In genomic region chr15:61186905-61187865, GRCh38 we compare ENCODE assay signal across 19 cellular contexts. TPM values are rescaled to one million over a fixed set of nuclear protein-coding genes. Genes with fewer than 3 reads are reported as not detected.
DNase-seq lines count a peak whose midpoint lies in the region; ATAC-seq, FAIRE-seq and TF ChIP-seq lines count a peak whose summit lies in the region.
"Had no signal": no experiment of that assay in that cellular context is flagged by ENCODE, and none has a peak within 500 bp of the region (broad histone marks: within the 10 kb centered on the region; RNA-seq: fewer than 3 reads in every experiment).

No MANE protein-coding gene starts in this region.

- peak overlapping the region; percentile 6 for H3K4me2 ChIP-seq in astrocyte (ENCODE audit: low read length)
- H3K4me2 ChIP-seq in mesenchymal stem cell (ENCODE audit: low read length, poor library complexity, severe bottlenecking): no peak overlapping the region
- no peak overlapping the region for H3K4me2 ChIP-seq in neuronal stem cell (ENCODE audit: insufficient read depth, low read length, poor library complexity, severe bottlenecking)

- H2BK120ac ChIP-seq in mesenchymal stem cell (ENCODE audit: low read depth, low read length) (no peak overlapping the region), neuronal stem cell (ENCODE audit: low read depth, low read length) (no peak overlapping the region)

- H3K36me3 ChIP-seq in astrocyte (ENCODE audit: insufficient read depth, low read length) (no peaks in the 10 kb centered on the region), stomach smooth muscle (ENCODE audit: control insufficient read depth in 2 of 2, insufficient read depth in 2 of 2, low read length in 2 of 2) (no peaks in the 10 kb centered on the region), mesenchymal stem cell (ENCODE audit: control insufficient read depth in 1 of 2, insufficient read depth in 2 of 2, low read depth in 1 of 2, low read length in 2 of 2) (no peaks in the 10 kb centered on the region), neuronal stem cell (replicated peaks in 1 of 2; ENCODE audit: control insufficient read depth in 2 of 2, insufficient read depth in 2 of 2, low read length in 2 of 2) (no peaks in the 10 kb centered on the region)

- H3K79me1 ChIP-seq in mesenchymal stem cell (replicated peaks; ENCODE audit: low read length, poor library complexity, severe bottlenecking) (peaks cover 5% of the 10 kb centered on the region), neuronal stem cell (ENCODE audit: low read depth, low read length) (no peaks in the 10 kb centered on the region)

- H3K18ac ChIP-seq in mesenchymal stem cell (ENCODE audit: low read depth in 1 of 2, low read length in 2 of 2) (no peak overlapping the region), neuronal stem cell (ENCODE audit: low read length) (no peak overlapping the region)

- H3K23ac ChIP-seq in mesenchymal stem cell (ENCODE audit: low read length in 2 of 2): no peak overlapping the region
- no peak overlapping the region for H3K23ac ChIP-seq in neuronal stem cell (ENCODE audit: low read depth, low read length, poor library complexity)

- peaks cover 8% of the 10 kb centered on the region for H3K9me3 Mint-ChIP-seq in astrocyte (ENCODE audit: unreplicated experiment)
- H3K9me3 Mint-ChIP-seq: central memory CD8-positive, alpha-beta T cell had no signal

- H3K4me3 ChIP-seq in astrocyte (ENCODE audit: insufficient read depth, low read depth, low read length) (no peak overlapping the region), stomach smooth muscle (ENCODE audit: low read length in 2 of 2) (peak overlapping the region; percentile 40 to 57), mesenchymal stem cell (ENCODE audit: insufficient read depth in 1 of 2, low read depth in 1 of 2, low read length in 2 of 2) (peak overlapping the region in 1 of 2 experiments; percentile 19), neuronal stem cell (ENCODE audit: low read length in 2 of 2) (no peak overlapping the region)
- H3K4me3 ChIP-seq: mucosa of descending colon had no signal

- ATAC-seq in left ventricle myocardium superior: peak; percentile 83
- ATAC-seq: mucosa of descending colon; stimulated activated naive CD8-positive, alpha-beta T cell treated with anti-CD3 and anti-CD28 coated beads, Interleukin-15, Interleukin-2, amounts not matched to agents 100 U/mL and 50 U/mL, for 24 hours had no signal

- H2BK12ac ChIP-seq in mesenchymal stem cell (ENCODE audit: low read length in 2 of 2): no peak overlapping the region
- H2BK12ac ChIP-seq in neuronal stem cell (ENCODE audit: low read length): no peak overlapping the region

- H3K27me3 Mint-ChIP-seq in astrocyte (ENCODE audit: low read depth, unreplicated experiment): no peaks in the 10 kb centered on the region

- H2AK5ac ChIP-seq in mesenchymal stem cell (ENCODE audit: low read length, severe bottlenecking): no peak overlapping the region
- H2AK5ac ChIP-seq in neuronal stem cell (ENCODE audit: low read depth, low read length): no peak overlapping the region

- H4K91ac ChIP-seq in mesenchymal stem cell (ENCODE audit: low read length) (no peak overlapping the region), neuronal stem cell (ENCODE audit: low read depth, low read length, poor library complexity) (no peak overlapping the region)

- intact Hi-C loops in left ventricle myocardium superior (cut with micrococcal nuclease): no loop called here

- H3K4ac ChIP-seq in mesenchymal stem cell (ENCODE audit: low read depth in 1 of 2, low read length in 2 of 2) (no peak overlapping the region), neuronal stem cell (ENCODE audit: low read length) (no peak overlapping the region)

- FAIRE-seq in astrocyte (lab: Jason Lieb, UNC): no peak
- FAIRE-seq: GM18507, TTC549 had no signal

- H4K20me1 ChIP-seq in astrocyte (ENCODE audit: insufficient read depth, low read length): peaks cover 14% of the 10 kb centered on the region

- H3K9ac ChIP-seq in astrocyte (ENCODE audit: low read length): no peak overlapping the region
- H3K9ac ChIP-seq in stomach smooth muscle (ENCODE audit: low read length in 2 of 2): no peak overlapping the region
- H3K9ac ChIP-seq in mesenchymal stem cell (ENCODE audit: low read length): no peak overlapping the region
- H3K9ac ChIP-seq in neuronal stem cell (ENCODE audit: low read depth, low read length, poor library complexity): no peak overlapping the region

- H3K27ac Mint-ChIP-seq in astrocyte (ENCODE audit: unreplicated experiment): no peak overlapping the region
- H3K27ac Mint-ChIP-seq: CD4-positive, alpha-beta memory T cell; progenitor cell of endocrine pancreas had no signal

- H2AFZ ChIP-seq in astrocyte (ENCODE audit: low read depth, low read length) (no peak overlapping the region), mesenchymal stem cell (ENCODE audit: low read depth, low read length) (no peak overlapping the region), neuronal stem cell (ENCODE audit: low read length) (no peak overlapping the region)

- no peaks in the 10 kb centered on the region for H3K79me2 ChIP-seq in astrocyte (ENCODE audit: insufficient read depth, low read length)

- H2BK15ac ChIP-seq in mesenchymal stem cell (ENCODE audit: low read depth, poor library complexity, severe bottlenecking) (no peak overlapping the region), neuronal stem cell (ENCODE audit: low read length) (no peak overlapping the region)

- H3K4me1 Mint-ChIP-seq in astrocyte (ENCODE audit: low read depth, unreplicated experiment): peaks cover 3% of the 10 kb centered on the region
- H3K4me1 Mint-ChIP-seq: CD4-positive, alpha-beta memory T cell; central memory CD8-positive, alpha-beta T cell had no signal

- WGBS in mesenchymal stem cell: 90% methylated on average over 19 of the region's 20 CpGs
- no CpG with 5 or more reads among the region's 20 CpGs for WGBS in neuronal stem cell (ENCODE audit: extremely low coverage in 2 of 2, insufficient read length in 2 of 2, insufficient replicate concordance in 1 of 2), 2 donors

- H3K27me3 ChIP-seq in astrocyte (ENCODE audit: insufficient read depth, low read length) (no peaks in the 10 kb centered on the region), stomach smooth muscle (ENCODE audit: control insufficient read depth in 1 of 2, insufficient read depth in 2 of 2, low read length in 2 of 2) (no peaks in the 10 kb centered on the region), mesenchymal stem cell (ENCODE audit: control insufficient read depth in 1 of 2, insufficient read depth in 1 of 2, low read length in 2 of 2) (no peaks in the 10 kb centered on the region), neuronal stem cell (ENCODE audit: control insufficient read depth in 3 of 3, insufficient read depth in 3 of 3, low read depth in 1 of 3, low read length in 3 of 3) (no peaks in the 10 kb centered on the region)

- no peak for TF ChIP-seq CTCF in astrocyte (IDR thresholded peaks at IDR 0.05; ENCODE audit: insufficient read depth, low read depth, low read length)

- DNase-seq in NCI-H1105 treated with DMSO at 0.1 percent for 48 hours (lab: John Stamatoyannopoulos, UW) (peak; percentile 95), astrocyte (ENCODE audit: low read depth) (peak; percentile 13), left ventricle myocardium superior (peak; percentile 69), mesenchymal stem cell (no peak), neuronal stem cell (ENCODE audit: low spot score) (no peak), mucosa of gallbladder (ENCODE audit: low spot score) (no peak)
- DNase-seq: activated naive CD4-positive, alpha-beta T cell treated with Interleukin-2 at 50 U/mL for 16 hours; CD4-positive, alpha-beta memory T cell; erythroblast; H7; mucosa of descending colon; RPMI8226; stimulated activated CD4-positive, alpha-beta T cell treated with anti-CD3 and anti-CD28 coated beads, Interleukin-4, amount 100 ng/mL, for 4 hours; stimulated activated naive CD8-positive, alpha-beta T cell treated with anti-CD3 and anti-CD28 coated beads, Interleukin-15, Interleukin-2, amounts not matched to agents 100 U/mL and 50 U/mL, for 24 hours had no signal

- no peak overlapping the region for H3K4me3 Mint-ChIP-seq in astrocyte (ENCODE audit: unreplicated experiment)
- H3K4me3 Mint-ChIP-seq: CD4-positive, alpha-beta memory T cell; central memory CD8-positive, alpha-beta T cell had no signal

- H3K36me3 Mint-ChIP-seq in astrocyte (ENCODE audit: low read depth, unreplicated experiment): peaks cover 3% of the 10 kb centered on the region
- H3K36me3 Mint-ChIP-seq: CD4-positive, alpha-beta memory T cell had no signal

- no peaks in the 10 kb centered on the region for H3K9me3 ChIP-seq in astrocyte (ENCODE audit: insufficient read depth, low read depth, low read length)
- no peaks in the 10 kb centered on the region for H3K9me3 ChIP-seq in stomach smooth muscle (ENCODE audit: control insufficient read depth in 2 of 2, low read length in 2 of 2)
- no peaks in the 10 kb centered on the region for H3K9me3 ChIP-seq in mesenchymal stem cell (ENCODE audit: control insufficient read depth, low read length)
- no peaks in the 10 kb centered on the region for H3K9me3 ChIP-seq in neuronal stem cell (replicated peaks in 1 of 2; ENCODE audit: control insufficient read depth in 2 of 2, insufficient read depth in 1 of 2, low read depth in 1 of 2, low read length in 2 of 2)
- H3K9me3 ChIP-seq: mucosa of descending colon had no signal

- H3K14ac ChIP-seq in mesenchymal stem cell (ENCODE audit: low read length in 2 of 2): no peak overlapping the region
- H3K14ac ChIP-seq in neuronal stem cell (ENCODE audit: low read length): no peak overlapping the region

- H2BK5ac ChIP-seq in mesenchymal stem cell (ENCODE audit: low read depth, low read length, poor library complexity, severe bottlenecking) (no peak overlapping the region), neuronal stem cell (ENCODE audit: low read length) (no peak overlapping the region)

- no peak overlapping the region for H4K8ac ChIP-seq in mesenchymal stem cell (ENCODE audit: low read length)
- no peak overlapping the region for H4K8ac ChIP-seq in neuronal stem cell (ENCODE audit: low read depth, low read length)

- H3K27ac ChIP-seq in astrocyte (ENCODE audit: low read depth, low read length) (no peak overlapping the region), stomach smooth muscle (ENCODE audit: low read length) (no peak overlapping the region), mesenchymal stem cell (ENCODE audit: low read length, poor library complexity, severe bottlenecking) (no peak overlapping the region), neuronal stem cell (replicated peaks; ENCODE audit: low read length) (no peak overlapping the region)

- peaks cover 3% of the 10 kb centered on the region for H3K4me1 ChIP-seq in astrocyte (ENCODE audit: insufficient read depth, low read length)
- peaks cover 12% of the 10 kb centered on the region for H3K4me1 ChIP-seq in stomach smooth muscle (ENCODE audit: control insufficient read depth, insufficient read depth, low read length)
- no peaks in the 10 kb centered on the region for H3K4me1 ChIP-seq in mesenchymal stem cell (ENCODE audit: control insufficient read depth, insufficient read depth, low read depth, low read length)
- no peaks in the 10 kb centered on the region for H3K4me1 ChIP-seq in neuronal stem cell (ENCODE audit: control insufficient read depth in 2 of 2, insufficient read depth in 1 of 2, low read depth in 1 of 2, low read length in 2 of 2)

RNA-seq across cellular contexts. Expression of gene RORA, which starts 41.9 kb away (rescaled TPM):
- 9.2 and 13.3 TPM in 2 replicates for total RNA-seq in astrocyte
- 18.7 TPM for total RNA-seq in left ventricle myocardium superior
- polyA plus RNA-seq in mesenchymal stem cell (2013, experiment 1 of 2): 7.2 TPM
- 6.9 TPM for polyA plus RNA-seq in mesenchymal stem cell (2013, experiment 2 of 2)
- polyA plus RNA-seq in neuronal stem cell (2013, experiment 1 of 2): 2.7 TPM
- polyA plus RNA-seq in neuronal stem cell (2013, experiment 2 of 2): 2.6 TPM
- 33.0 TPM for total RNA-seq in mucosa of gallbladder

Comparison
In these comparisons a context has a peak if more than half of its experiments do, and no peak if none do; other contexts are left out.
1. DNase-seq: peak in NCI-H1105 treated with DMSO at 0.1 percent for 48 hours (single experiment), astrocyte (single experiment) and left ventricle myocardium superior (single experiment); none in mesenchymal stem cell (single experiment), neuronal stem cell (single experiment) and mucosa of gallbladder (single experiment).
2. H3K4me3 ChIP-seq: peak in stomach smooth muscle (2 of 2); none in astrocyte (single experiment) and neuronal stem cell (0 of 2).